15 cellular contexts compared by ENCODE assay signal in the genomic region with DNA sequence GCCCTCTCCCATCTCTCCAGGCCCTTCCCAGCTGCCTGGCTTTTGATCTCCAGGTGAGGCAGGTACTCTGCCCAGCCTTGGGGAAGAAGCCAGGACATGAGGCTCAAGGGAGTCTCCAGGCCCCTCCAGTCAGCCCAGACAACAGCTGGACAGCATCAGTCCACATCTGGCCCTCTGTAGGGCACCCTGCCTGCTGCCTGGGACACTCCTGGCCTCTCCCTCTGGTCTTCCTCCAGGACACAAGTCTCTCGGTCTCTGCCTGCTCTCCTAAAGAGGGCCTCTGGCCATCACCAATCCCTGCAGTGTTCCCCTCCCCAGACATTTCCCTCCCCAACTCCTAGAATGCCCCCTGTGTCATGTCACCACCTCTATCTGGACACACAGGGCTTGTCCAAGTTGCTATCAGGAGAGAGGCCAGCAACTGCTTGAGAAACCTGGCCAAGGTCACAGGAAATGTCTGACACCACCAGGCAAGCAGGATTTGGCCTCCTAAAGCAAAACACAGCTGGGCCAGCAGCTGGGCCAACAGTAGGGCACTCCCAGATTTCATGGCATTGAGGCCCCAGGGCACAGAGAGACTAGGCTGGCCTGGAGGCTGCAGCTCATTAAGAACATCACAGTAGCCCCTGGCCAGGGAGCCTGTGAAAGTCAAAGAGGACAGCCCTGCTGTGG. TPM values are rescaled to one million over a fixed set of nuclear protein-coding genes. Genes with fewer than 3 reads are reported as not detected.
DNase-seq lines count a peak whose midpoint lies in the region; ATAC-seq and TF ChIP-seq lines count a peak whose summit lies in the region.
"Had no signal": no experiment of that assay in that cellular context is flagged by ENCODE, and none has a peak within 500 bp of the region (broad histone marks: within the 10 kb centered on the region; RNA-seq: fewer than 3 reads in every experiment).

No MANE protein-coding gene starts in this region.

- H3K27ac ChIP-seq in adrenal gland (peak overlapping the region in 3 of 5 donors; percentile 40 to 74 (median 41)), foreskin keratinocyte (peak overlapping the region; percentile 8)
- H3K27ac ChIP-seq: BLaER1 had no signal

- peak in 1 of 2 donors; percentile 7 for TF ChIP-seq POLR2A in adrenal gland (IDR thresholded peaks at IDR 0.05)

- intact Hi-C loops in adrenal gland (cut with DNase I) = no loop called here
- intact Hi-C loops in posterior vena cava (cut with DNase I) = no loop called here

- no peaks in the 10 kb centered on the region for H3K36me3 ChIP-seq in adrenal gland (replicated peaks in 1 of 2)
- H3K36me3 ChIP-seq: BLaER1 had no signal

- H3K9me3 ChIP-seq in adrenal gland (replicated peaks in 1 of 3) = no peaks in the 10 kb centered on the region
- H3K9me3 ChIP-seq: BLaER1 had no signal

- 42 to 59% (median 50%) methylated on average over 1 of the region's 1 CpG; no CpG with 5 or more reads in 1 of the 4 donors for WGBS in adrenal gland, 4 donors

- H3K9me3 Mint-ChIP-seq in mesothelial cell of epicardium = no peaks in the 10 kb centered on the region
- H3K9me3 Mint-ChIP-seq: endodermal cell had no signal

- H3K27me3 Mint-ChIP-seq in mesothelial cell of epicardium (ENCODE audit: low read depth) = no peaks in the 10 kb centered on the region
- H3K27me3 Mint-ChIP-seq: activated naive CD8-positive, alpha-beta T cell had no signal

- in situ Hi-C loops in G401 (cut with HindIII; ENCODE audit: low sequenced_read_pairs) = no loop called here

- no peaks in the 10 kb centered on the region for H3K27me3 ChIP-seq in adrenal gland
- no peaks in the 10 kb centered on the region for H3K27me3 ChIP-seq in foreskin keratinocyte
- H3K27me3 ChIP-seq: BLaER1 had no signal

- peaks cover 13% of the 10 kb centered on the region for H3K4me1 Mint-ChIP-seq in mesothelial cell of epicardium
- H3K4me1 Mint-ChIP-seq: endodermal cell had no signal

- TF ChIP-seq CTCF in adrenal gland (IDR thresholded peaks at IDR 0.05) (no peak), foreskin keratinocyte (conservative IDR thresholded peaks at IDR 0.05) (no peak), mesothelial cell of epicardium (IDR thresholded peaks at IDR 0.05; ENCODE audit: unreplicated experiment) (no peak)

- no peak overlapping the region for H3K4me3 Mint-ChIP-seq in mesothelial cell of epicardium
- H3K4me3 Mint-ChIP-seq: activated naive CD8-positive, alpha-beta T cell; endodermal cell had no signal

- ATAC-seq in foreskin keratinocyte (no peak), GM21619 (IDR thresholded peaks at IDR 0.05; ENCODE audit: unreplicated experiment) (no peak)

- no peaks in the 10 kb centered on the region for H3K36me3 Mint-ChIP-seq in mesothelial cell of epicardium
- H3K36me3 Mint-ChIP-seq: activated naive CD8-positive, alpha-beta T cell had no signal

- H3K4me3 ChIP-seq in adrenal gland = no peak overlapping the region
- H3K4me3 ChIP-seq: BLaER1 had no signal

- peak; percentile 49 for DNase-seq in AG20443 (ENCODE audit: low spot score)
- peak in 6 of 7 donors; percentile 71 to 90 (median 86) for DNase-seq in adrenal gland
- no peak for DNase-seq in foreskin keratinocyte
- peak; percentile 80 for DNase-seq in posterior vena cava (ENCODE audit: low spot score)
- DNase-seq in mesothelial cell of epicardium (ENCODE audit: low spot score in 2 of 2, unreplicated experiment in 2 of 2) = no peak
- no peak for DNase-seq in G401 (ENCODE audit: low spot score)
- no peak for DNase-seq in hypothalamus (lab: John Stamatoyannopoulos, UW)
- DNase-seq: activated CD4-positive, alpha-beta T cell treated with anti-CD3 and anti-CD28 coated beads, Interleukin-2, amount 50 U/mL, for 48 hours; endodermal cell; kidney; MM.1S; NCI-H82 had no signal

- peaks cover 19 to 33% of the 10 kb centered on the region in 2 donors for H3K4me1 ChIP-seq in adrenal gland (replicated peaks in 1 of 2)
- peaks cover 42% of the 10 kb centered on the region for H3K4me1 ChIP-seq in foreskin keratinocyte
- H3K4me1 ChIP-seq: BLaER1 had no signal

- no peak overlapping the region for H3K27ac Mint-ChIP-seq in mesothelial cell of epicardium
- H3K27ac Mint-ChIP-seq: endodermal cell had no signal

RNA-seq across cellular contexts. Expression of a gene that starts 29.0 kb away (rescaled TPM):
- total RNA-seq in adrenal gland (10 to 100 TPM in 2 of 8 donors, 1 to 10 TPM in 6; 2.3 to 17.0 (median 7.3) TPM), foreskin keratinocyte (78.2 and 131 TPM in 2 replicates), posterior vena cava (100 to 1,000 TPM; 141 to 168 TPM), mesothelial cell of epicardium (2.9 to 3.4 TPM (median 3.4 TPM) in 3 replicates)
- polyA plus RNA-seq in adrenal gland (1 to 10 TPM; 2.1 to 2.4 (median 2.2) TPM), foreskin keratinocyte (26.5 and 35.0 TPM in 2 replicates)
- 30.0 and 33.4 TPM in 2 replicates for total RNA-seq in G401 (2014; rRNA removed; shearing (Covaris generic))

Comparison
In these comparisons a context has a peak if more than half of its experiments do, and no peak if none do; other contexts are left out.
1. DNase-seq: peak in AG20443 (single experiment), adrenal gland (6 of 7) and posterior vena cava (single experiment); none in foreskin keratinocyte (0 of 2), mesothelial cell of epicardium (0 of 2), G401 (single experiment) and hypothalamus (0 of 51).